ENCODE assay signal across 15 cellular contexts in the genomic region with DNA sequence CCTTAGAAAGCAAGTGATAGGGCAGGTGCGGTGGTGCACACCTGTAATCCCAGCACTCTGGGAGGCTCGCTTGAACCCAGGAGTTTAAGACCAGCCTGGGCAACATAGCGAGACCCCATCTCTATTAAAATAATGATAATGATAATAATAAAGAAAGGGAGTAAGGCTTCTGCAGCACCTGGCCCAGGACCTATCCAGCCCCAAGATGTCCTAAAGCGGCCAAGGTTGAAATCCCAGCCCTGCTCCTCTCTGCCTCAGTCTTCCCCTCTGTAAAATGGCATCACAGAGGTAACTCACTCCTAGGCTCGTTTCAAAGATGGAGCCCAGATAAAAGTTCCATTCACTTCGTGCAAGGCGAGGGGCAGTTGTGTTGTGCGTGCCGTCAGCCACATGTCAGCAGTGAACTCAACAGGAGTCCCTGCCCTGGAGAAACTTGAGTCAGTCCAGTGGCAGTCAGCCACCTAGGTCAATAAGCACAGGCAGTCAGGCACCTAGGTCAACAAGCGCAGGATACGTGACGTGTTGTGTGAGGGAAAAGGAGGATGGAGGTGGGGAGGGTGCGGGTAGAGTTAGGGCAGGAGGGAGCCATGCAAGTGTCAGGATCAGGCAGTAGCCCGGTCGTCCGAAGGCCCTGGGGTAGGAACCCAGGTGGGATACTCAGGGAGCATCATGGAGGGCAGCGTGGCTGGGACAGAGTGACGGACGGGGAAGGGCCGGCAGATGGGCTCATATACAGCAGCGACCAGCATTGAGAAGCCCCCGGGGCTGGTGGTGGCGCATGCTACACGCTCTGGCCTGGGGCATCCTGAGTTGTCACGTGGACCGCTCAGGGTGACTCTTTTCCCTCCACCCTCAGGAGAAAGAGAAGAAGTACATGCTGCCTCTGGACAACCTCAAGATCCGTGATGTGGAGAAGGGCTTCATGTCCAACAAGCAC. TPM values are rescaled to one million over a fixed set of nuclear protein-coding genes. Genes with fewer than 3 reads are reported as not detected.
A peak's percentile ranks its signal among the peaks of the same experiment; 100 is the strongest.
DNase-seq lines count a peak whose midpoint lies in the region; ATAC-seq and TF ChIP-seq lines count a peak whose summit lies in the region.
"Had no signal": no experiment of that assay in that cellular context is flagged by ENCODE, and none has a peak within 500 bp of the region (broad histone marks: within the 10 kb centered on the region; RNA-seq: fewer than 3 reads in every experiment).

No MANE protein-coding gene starts in this region.

- H3K27me3 Mint-ChIP-seq in naive thymus-derived CD4-positive, alpha-beta T cell = no peaks in the 10 kb centered on the region

- H3K4me3 ChIP-seq in right cardiac atrium (ENCODE audit: low read length) (no peak overlapping the region), right atrium auricular region (no peak overlapping the region), ascending aorta (no peak overlapping the region), uterus (no peak overlapping the region)
- H3K4me3 ChIP-seq in naive thymus-derived CD4-positive, alpha-beta T cell (ENCODE audit: low read length) = no peak overlapping the region

- TF ChIP-seq CTCF in right atrium auricular region (IDR thresholded peaks at IDR 0.05) (no peak), ascending aorta (IDR thresholded peaks at IDR 0.05) (no peak), uterus (IDR thresholded peaks at IDR 0.05) (no peak)

- no peak overlapping the region for H3K4me3 Mint-ChIP-seq in naive thymus-derived CD4-positive, alpha-beta T cell

- DNase-seq in right cardiac atrium = peak in 2 of 3 donors; percentile 35 to 50
- no peak for DNase-seq in right atrium auricular region (ENCODE audit: low spot score)
- DNase-seq in ascending aorta (ENCODE audit: low spot score in 2 of 2) = no peak
- no peak for DNase-seq in naive thymus-derived CD4-positive, alpha-beta T cell
- no peak for DNase-seq in uterus
- no peak for DNase-seq in mucosa of gallbladder (ENCODE audit: low spot score)
- DNase-seq: activated gamma-delta T cell treated with Interleukin-2 at 50 U/mL for 16 hours; effector CD8-positive, alpha-beta T cell; midbrain; NCI-H1694; NCI-H226; stimulated activated CD4-positive, alpha-beta T cell treated with anti-CD3 and anti-CD28 coated beads, Interleukin-4, amount 100 ng/mL, for 1 hour had no signal

- H3K4me1 Mint-ChIP-seq in naive thymus-derived CD4-positive, alpha-beta T cell = peaks cover 0 to 11% (median 0%) of the 10 kb centered on the region in 7 donors

- H3K9me3 Mint-ChIP-seq in naive thymus-derived CD4-positive, alpha-beta T cell = peaks cover 0 to 2% (median 0%) of the 10 kb centered on the region in 11 donors

- peak overlapping the region in 6 of 9 donors; percentile 2 to 79 (median 50) for H3K27ac Mint-ChIP-seq in naive thymus-derived CD4-positive, alpha-beta T cell

- peaks cover 0 to 36% (median 14%) of the 10 kb centered on the region in 5 donors for H3K36me3 Mint-ChIP-seq in naive thymus-derived CD4-positive, alpha-beta T cell

- H3K27me3 ChIP-seq in right cardiac atrium (ENCODE audit: control insufficient read depth, insufficient read depth) (no peaks in the 10 kb centered on the region), right atrium auricular region (no peaks in the 10 kb centered on the region), ascending aorta (no peaks in the 10 kb centered on the region), uterus (no peaks in the 10 kb centered on the region)
- H3K27me3 ChIP-seq in naive thymus-derived CD4-positive, alpha-beta T cell (ENCODE audit: control insufficient read depth in 2 of 2, insufficient read depth in 2 of 2, low read length in 2 of 2) = no peaks in the 10 kb centered on the region

- POLR2A ChIA-PET in naive thymus-derived CD4-positive, alpha-beta T cell (lab: Charles Lee) = interaction anchor here (0.6 to 1.0 kb wide), 2 partner anchors 24 to 605 kb away, joined by 3 read pairs; no protein-coding TSS in a partner anchor

- no peak for TF ChIP-seq POLR2A in uterus (IDR thresholded peaks at IDR 0.05)
- no peak for TF ChIP-seq POLR2A in GM18505 (IDR thresholded peaks at IDR 0.05; ENCODE audit: borderline replicate concordance, extremely low read depth, insufficient read depth, insufficient read length)

- intact Hi-C loops in right cardiac atrium (cut with DNase I) = no loop called here
- intact Hi-C loops in ascending aorta (cut with DNase I) = loop anchor here (5.0 kb wide), 1 partner anchor 43 kb away; no protein-coding TSS in a partner anchor
- intact Hi-C loops in naive thymus-derived CD4-positive, alpha-beta T cell (cut with micrococcal nuclease) = loop anchor here in 1 of 2 donors (1.0 kb wide), 1 partner anchor 102 kb away; no protein-coding TSS in a partner anchor
- intact Hi-C loops in uterus (cut with DNase I; ENCODE audit: low total_unique reads) = no loop called here

- no peak overlapping the region for H3K27ac ChIP-seq in right cardiac atrium (ENCODE audit: low read length)
- H3K27ac ChIP-seq in right atrium auricular region = no peak overlapping the region
- H3K27ac ChIP-seq in ascending aorta = peak overlapping the region; percentile 88 to 92
- no peak overlapping the region for H3K27ac ChIP-seq in naive thymus-derived CD4-positive, alpha-beta T cell (ENCODE audit: low read depth, low read length)
- peak overlapping the region; percentile 84 to 89 for H3K27ac ChIP-seq in uterus
- H3K27ac ChIP-seq: parathyroid adenoma had no signal

- H3K36me3 ChIP-seq in right atrium auricular region (peaks cover 75% of the 10 kb centered on the region), ascending aorta (peaks cover 50% of the 10 kb centered on the region in 2 donors), uterus (no peaks in the 10 kb centered on the region)
- peaks cover 6 to 73% (median 14%) of the 10 kb centered on the region in 3 experiments for H3K36me3 ChIP-seq in naive thymus-derived CD4-positive, alpha-beta T cell (ENCODE audit: control insufficient read depth in 2 of 3, insufficient read depth in 3 of 3, low read length in 3 of 3)

- CTCF ChIA-PET in naive thymus-derived CD4-positive, alpha-beta T cell (lab: Charles Lee) = no interaction called here

- 96% methylated on average over 27 of the region's 27 CpGs for WGBS in right cardiac atrium

- no peak for ATAC-seq in right cardiac atrium
- ATAC-seq in naive thymus-derived CD4-positive, alpha-beta T cell = no peak
- no peak for ATAC-seq in HG02623 (IDR thresholded peaks at IDR 0.05; ENCODE audit: unreplicated experiment)
- no peak for ATAC-seq in GM18505 (IDR thresholded peaks at IDR 0.05; ENCODE audit: unreplicated experiment)

- H3K9me3 ChIP-seq in right cardiac atrium (ENCODE audit: control insufficient read depth, low read length) (no peaks in the 10 kb centered on the region), right atrium auricular region (no peaks in the 10 kb centered on the region), ascending aorta (no peaks in the 10 kb centered on the region), uterus (no peaks in the 10 kb centered on the region)
- H3K9me3 ChIP-seq in naive thymus-derived CD4-positive, alpha-beta T cell (ENCODE audit: control insufficient read depth in 2 of 3, low read length in 3 of 3) = no peaks in the 10 kb centered on the region

- H3K4me1 ChIP-seq in right cardiac atrium (ENCODE audit: control insufficient read depth, insufficient read depth, low read length) (no peaks in the 10 kb centered on the region), right atrium auricular region (no peaks in the 10 kb centered on the region), ascending aorta (peaks cover 9 to 10% of the 10 kb centered on the region in 2 donors), uterus (no peaks in the 10 kb centered on the region)
- H3K4me1 ChIP-seq in naive thymus-derived CD4-positive, alpha-beta T cell (ENCODE audit: control insufficient read depth in 2 of 2, insufficient read depth in 2 of 2, low read length in 2 of 2) = peaks cover 0 to 14% of the 10 kb centered on the region in 2 donors

RNA-seq across cellular contexts. Expression of a gene that starts 16.6 kb away (rescaled TPM):
- total RNA-seq in right cardiac atrium (10 to 100 TPM; 24.6 to 30.4 (median 27.8) TPM), right atrium auricular region (10 to 100 TPM; 39.3 to 50.9 TPM), ascending aorta (25.0 TPM), uterus (10 to 100 TPM in 3 of 4 donors, 1 to 10 TPM in 1; 7.2 to 57.0 (median 27.2) TPM), mucosa of gallbladder (30.2 TPM)
- polyA plus RNA-seq in right cardiac atrium = 43.4 TPM
- 10 to 100 TPM in 2 of 5 experiments, 1 to 10 TPM in 3; 7.6 to 12.8 (median 9.9) TPM for total RNA-seq in naive thymus-derived CD4-positive, alpha-beta T cell
- polyA plus RNA-seq in naive thymus-derived CD4-positive, alpha-beta T cell = 10 to 100 TPM; 19.0 to 21.7 TPM

RNA-seq across cellular contexts. Expression of a gene that starts 28.8 kb away (rescaled TPM):
- total RNA-seq in right cardiac atrium (1 to 10 TPM in 1 of 4 donors, under 1 TPM in 3; 0.39 to 1.4 (median 0.64) TPM), right atrium auricular region (1 to 10 TPM in 1 of 2 donors, not detected in 1; 1.5 TPM), ascending aorta (not detected), uterus (10 to 100 TPM in 1 of 4 donors, 1 to 10 TPM in 1, not detected in 2; 2.7 to 25.9 TPM), mucosa of gallbladder (0.78 TPM)
- polyA plus RNA-seq in right cardiac atrium = 0.23 TPM
- 10 to 100 TPM in 1 of 5 experiments, 1 to 10 TPM in 4; 2.5 to 50.5 (median 3.5) TPM for total RNA-seq in naive thymus-derived CD4-positive, alpha-beta T cell
- 1 to 10 TPM; 1.4 to 2.8 TPM for polyA plus RNA-seq in naive thymus-derived CD4-positive, alpha-beta T cell

RNA-seq across cellular contexts. Expression of a gene that starts 52.0 kb away (rescaled TPM):
- total RNA-seq in right cardiac atrium (10 to 100 TPM; 30.8 to 37.2 (median 32.6) TPM), right atrium auricular region (10 to 100 TPM; 15.3 to 19.8 TPM), ascending aorta (22.9 TPM), uterus (10 to 100 TPM in 2 of 4 donors, 1 to 10 TPM in 2; 6.4 to 50.4 (median 18.7) TPM), mucosa of gallbladder (33.5 TPM)
- 35.2 TPM for polyA plus RNA-seq in right cardiac atrium
- total RNA-seq in naive thymus-derived CD4-positive, alpha-beta T cell = 10 to 100 TPM; 21.3 to 43.1 (median 27.2) TPM
- polyA plus RNA-seq in naive thymus-derived CD4-positive, alpha-beta T cell = under 1 TPM; 0.69 to 0.94 TPM

Comparison
In these comparisons a context has a peak if more than half of its experiments do, and no peak if none do; other contexts are left out.
1. DNase-seq: peak in right cardiac atrium (2 of 3); none in right atrium auricular region (single experiment), ascending aorta (0 of 2), naive thymus-derived CD4-positive, alpha-beta T cell (0 of 9), uterus (0 of 2) and mucosa of gallbladder (single experiment).
2. H3K27ac ChIP-seq: peak in ascending aorta (2 of 2) and uterus (2 of 2); none in right cardiac atrium (single experiment), right atrium auricular region (0 of 2) and naive thymus-derived CD4-positive, alpha-beta T cell (single experiment).